ENCODE assay signal across 1 cellular context in genomic region chr10:12235116-12235694, GRCh38.
TF ChIP-seq lines count a peak whose summit lies in the region.

No MANE protein-coding gene starts in this region.

TF ChIP-seq in IMR-90, 13 proteins besides CTCF, POLR2A, EP300 and RAD21 (continued from another document):
- TF ChIP-seq CHD1 (IDR thresholded peaks at IDR 0.05; ENCODE audit: low read depth, low read length), result no peak
- TF ChIP-seq BHLHE40 (IDR thresholded peaks at IDR 0.05; ENCODE audit: low read depth, low read length), result no peak
